Comparison of ENCODE assay signal across 26 cellular contexts in the genomic region with DNA sequence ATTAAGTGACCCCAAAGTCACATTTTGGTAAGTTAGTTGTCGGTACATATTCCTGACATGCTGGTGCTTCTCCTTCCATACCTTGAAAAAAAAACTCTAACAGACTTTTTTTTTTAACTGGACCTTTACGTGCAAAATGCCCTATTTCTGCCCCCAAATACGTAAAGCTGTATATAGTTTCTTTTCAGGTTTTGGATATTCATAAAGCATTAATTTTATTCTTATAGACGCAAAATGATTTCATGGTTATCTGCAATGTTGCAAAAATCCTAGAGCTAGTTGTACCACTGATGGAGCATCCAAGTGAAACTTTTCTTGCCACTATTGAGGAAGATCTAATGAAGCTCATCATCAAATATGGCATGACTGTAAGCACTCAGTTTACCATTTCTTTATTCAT.
"Had no signal": no experiment of that assay in that cellular context is flagged by ENCODE, and none has a peak within 500 bp of the region (broad histone marks: within the 10 kb centered on the region; RNA-seq: fewer than 3 reads in every experiment).

No MANE protein-coding gene starts in this region.

- H3K27me3 ChIP-seq: MG63 had no signal

- DNase-seq: Karpas-422, MG63, MM.1S, MV-4-11, NCI-H1048, NCI-H1092, NCI-H1092 treated with DMSO at 0.1 percent for 48 hours, NCI-H1105, NCI-H1417, NCI-H1417 treated with DMSO at 0.1 percent for 48 hours, NCI-H1436, NCI-H1436 treated with DMSO at 0.1 percent for 48 hours, NCI-H187, NCI-H187 treated with DMSO at 0.1 percent for 48 hours, NCI-H2029, NCI-H2029 treated with DMSO at 0.1 percent for 48 hours, NCI-H2081 treated with DMSO at 0.1 percent for 48 hours, NCI-H2107, NCI-H2171, NCI-H2227 treated with DMSO at 0.1 percent for 48 hours, NCI-H226, NCI-H345, NCI-H446, NCI-H446 treated with DMSO at 0.1 percent for 48 hours, NCI-H510A, NCI-H510A treated with DMSO at 0.1 percent for 48 hours had no signal

- H3K9me3 ChIP-seq: MG63 had no signal

- H3K4me3 ChIP-seq: MG63 had no signal
